17 cellular contexts compared by ENCODE assay signal in the genomic region with DNA sequence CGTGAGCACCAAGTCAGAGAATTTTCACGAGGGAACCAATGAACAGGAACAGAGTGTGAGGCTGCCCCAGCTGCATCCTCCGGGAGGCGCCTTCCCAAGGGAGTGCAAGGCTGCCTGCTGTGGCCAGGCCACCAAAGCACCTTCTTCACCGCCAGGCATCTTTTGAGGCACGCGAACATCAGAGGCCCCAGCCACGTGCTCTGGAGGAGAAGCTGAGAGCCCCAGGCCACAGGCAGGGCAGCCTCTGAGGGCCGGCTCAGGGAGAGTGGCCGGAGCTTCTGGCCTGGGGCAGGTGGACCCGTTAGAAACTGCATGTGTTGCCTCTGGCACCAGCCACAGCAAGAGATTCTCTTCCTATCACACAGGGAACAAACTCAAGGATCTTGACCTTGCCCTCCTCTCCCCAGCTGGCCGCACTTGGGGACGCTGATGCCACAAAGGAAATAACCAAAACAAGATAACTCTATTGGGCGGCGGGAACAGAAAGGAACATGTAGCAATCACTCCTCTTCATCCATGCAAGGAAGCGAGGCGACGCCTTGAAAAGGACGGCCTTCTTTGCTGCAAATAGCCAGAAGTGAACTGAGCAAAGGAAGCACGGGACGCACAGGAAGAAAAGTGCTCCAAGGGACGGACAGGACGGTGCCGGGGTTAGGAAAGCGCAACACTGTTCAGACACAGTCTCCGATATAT. TPM values are rescaled to one million over a fixed set of nuclear protein-coding genes. Genes with fewer than 3 reads are reported as not detected.
DNase-seq lines count a peak whose midpoint lies in the region; ATAC-seq, FAIRE-seq and TF ChIP-seq lines count a peak whose summit lies in the region.
"Had no signal": no experiment of that assay in that cellular context is flagged by ENCODE, and none has a peak within 500 bp of the region (broad histone marks: within the 10 kb centered on the region; RNA-seq: fewer than 3 reads in every experiment).

No MANE protein-coding gene starts in this region.

- H3K9me3 ChIP-seq in left ventricle myocardium inferior (replicated peaks) (no peaks in the 10 kb centered on the region), WERI-Rb-1 (ENCODE audit: severe bottlenecking) (no peaks in the 10 kb centered on the region), kidney (ENCODE audit: control insufficient read depth in 1 of 2, low read length in 2 of 2) (no peaks in the 10 kb centered on the region), uterus (no peaks in the 10 kb centered on the region)
- H3K9me3 ChIP-seq: psoas muscle had no signal

- DNase-seq in left ventricle myocardium inferior, result peak; percentile 13
- no peak for DNase-seq in Right ventricle myocardium superior
- DNase-seq in WERI-Rb-1, result peak; percentile 23
- peak; percentile 58 for DNase-seq in kidney
- peak; percentile 10 to 12 for DNase-seq in uterus
- no peak for DNase-seq in kidney tubule cell (ENCODE audit: low spot score)
- no peak for DNase-seq in GDM1 (lab: John Stamatoyannopoulos, UW)
- DNase-seq: activated CD4-positive, CD25-positive, alpha-beta regulatory T cell; activated naive CD4-positive, alpha-beta T cell treated with anti-CD3 and anti-CD28 coated beads for 36 hours; central memory CD4-positive, alpha-beta T cell; kidney glomerular epithelial cell; naive B cell; NCI-H2029; NCI-H524 treated with DMSO at 0.1 percent for 48 hours had no signal

- H3K27me3 ChIP-seq in left ventricle myocardium inferior (ENCODE audit: low read depth) (no peaks in the 10 kb centered on the region), WERI-Rb-1 (ENCODE audit: insufficient read depth, low read depth, severe bottlenecking) (no peaks in the 10 kb centered on the region), uterus (no peaks in the 10 kb centered on the region)

- no peak for FAIRE-seq in kidney (lab: Jason Lieb, UNC)
- FAIRE-seq: GM12891 had no signal

- ATAC-seq in Right ventricle myocardium superior (ENCODE audit: poor library complexity) (no peak), HG02981 (IDR thresholded peaks at IDR 0.05; ENCODE audit: unreplicated experiment) (no peak)

- H3K4me3 ChIP-seq in left ventricle myocardium inferior, result no peak overlapping the region
- no peak overlapping the region for H3K4me3 ChIP-seq in WERI-Rb-1 (ENCODE audit: low read depth, low read length)
- H3K4me3 ChIP-seq in kidney (ENCODE audit: low read length in 2 of 2), result no peak overlapping the region
- no peak overlapping the region for H3K4me3 ChIP-seq in uterus
- H3K4me3 ChIP-seq: psoas muscle had no signal

- TF ChIP-seq POLR2A in uterus (IDR thresholded peaks at IDR 0.05), result no peak

- H3K27ac ChIP-seq in left ventricle myocardium inferior (replicated peaks) (peak overlapping the region; percentile 71), WERI-Rb-1 (no peak overlapping the region), kidney (ENCODE audit: low read depth in 2 of 2, low read length in 2 of 2) (no peak overlapping the region), uterus (no peak overlapping the region)
- H3K27ac ChIP-seq: psoas muscle had no signal

- H3K36me3 ChIP-seq in left ventricle myocardium inferior (peaks cover 58% of the 10 kb centered on the region), WERI-Rb-1 (peaks cover 30% of the 10 kb centered on the region), kidney (ENCODE audit: control insufficient read depth in 1 of 2, insufficient read depth in 2 of 2, low read length in 2 of 2) (peaks cover 6% of the 10 kb centered on the region in 2 donors), uterus (no peaks in the 10 kb centered on the region)

- H3K4me1 ChIP-seq in left ventricle myocardium inferior (peaks cover 94% of the 10 kb centered on the region), kidney (ENCODE audit: control insufficient read depth in 1 of 2, insufficient read depth in 1 of 2, low read depth in 1 of 2, low read length in 2 of 2) (peaks cover 4 to 10% of the 10 kb centered on the region in 2 donors), uterus (peaks cover 0 to 25% of the 10 kb centered on the region in 2 donors)

- TF ChIP-seq CTCF in left ventricle myocardium inferior (IDR thresholded peaks at IDR 0.05; ENCODE audit: borderline replicate concordance) (no peak), WERI-Rb-1 (IDR thresholded peaks at IDR 0.05; ENCODE audit: low read depth, low read length) (peak; percentile 67), kidney (IDR thresholded peaks at IDR 0.05; ENCODE audit: borderline replicate concordance, extremely low read depth, insufficient read depth) (no peak), uterus (IDR thresholded peaks at IDR 0.05) (no peak)

- H3K9ac ChIP-seq in kidney (ENCODE audit: low read length in 2 of 2), result no peak overlapping the region

- intact Hi-C loops in left ventricle myocardium inferior (cut with micrococcal nuclease), result no loop called here
- intact Hi-C loops in Right ventricle myocardium superior (cut with DNase I), result no loop called here
- intact Hi-C loops in kidney (cut with DNase I), result no loop called here
- intact Hi-C loops in uterus (cut with DNase I; ENCODE audit: low total_unique reads), result no loop called here

RNA-seq across cellular contexts. Expression of a gene that starts 19.9 kb away (rescaled TPM):
- 186 TPM for total RNA-seq in left ventricle myocardium inferior
- total RNA-seq in Right ventricle myocardium superior, result 181 TPM
- 83.5 TPM for total RNA-seq in kidney
- polyA plus RNA-seq in kidney (ENCODE audit: insufficient read depth, low read depth, low replicate concordance), result 135 TPM
- 100 to 1,000 TPM; 128 to 287 (median 199) TPM for total RNA-seq in uterus

Comparison
In these comparisons a context has a peak if more than half of its experiments do, and no peak if none do; other contexts are left out.
1. DNase-seq: peak in left ventricle myocardium inferior (single experiment), WERI-Rb-1 (single experiment), kidney (single experiment) and uterus (2 of 2); none in Right ventricle myocardium superior (single experiment), kidney tubule cell (single experiment) and GDM1 (single experiment).